8 cellular contexts compared by ENCODE assay signal in the genomic region with DNA sequence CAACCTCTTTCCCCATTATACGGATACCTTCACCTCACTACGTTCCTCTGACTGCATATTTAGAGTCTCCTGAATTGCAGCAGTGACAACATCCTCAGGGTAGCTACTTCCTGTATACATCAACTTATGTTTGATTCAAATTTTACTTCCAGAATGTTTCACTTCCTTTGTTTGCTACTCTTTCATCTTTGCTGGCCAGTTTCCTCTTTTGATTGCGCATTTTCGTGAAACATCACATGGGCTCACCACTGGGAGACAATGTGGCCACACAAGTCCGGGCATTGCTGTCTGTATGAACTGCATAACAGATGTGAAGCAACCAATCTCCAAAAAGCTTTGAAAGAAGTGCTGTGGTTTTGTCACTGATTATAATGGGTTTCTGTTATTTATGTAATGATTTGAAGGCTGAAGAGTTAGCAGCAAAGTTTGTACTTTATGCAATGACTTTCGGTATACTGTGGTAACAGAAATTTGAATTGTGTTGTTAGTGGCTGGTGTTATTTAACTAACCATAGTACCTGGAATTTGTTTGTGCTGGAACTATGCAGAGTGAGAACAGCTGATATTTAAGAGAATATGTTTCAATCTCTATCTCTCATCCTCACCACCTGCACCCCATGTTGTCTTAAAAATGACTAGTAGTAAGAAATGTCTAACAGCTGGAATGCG. TPM values are rescaled to one million over a fixed set of nuclear protein-coding genes. Genes with fewer than 3 reads are reported as not detected.
DNase-seq lines count a peak whose midpoint lies in the region; ATAC-seq and TF ChIP-seq lines count a peak whose summit lies in the region.

No MANE protein-coding gene starts in this region.

- TF ChIP-seq CTCF in adrenal gland (IDR thresholded peaks at IDR 0.05) = no peak
- TF ChIP-seq CTCF in mucosa of descending colon (IDR thresholded peaks at IDR 0.05) = no peak

- H3K4me1 ChIP-seq in adrenal gland (replicated peaks in 1 of 2) = peaks cover 0 to 4% of the 10 kb centered on the region in 2 donors
- H3K4me1 ChIP-seq in mucosa of descending colon (ENCODE audit: low read depth) = no peaks in the 10 kb centered on the region

- no peak for TF ChIP-seq POLR2A in adrenal gland (IDR thresholded peaks at IDR 0.05)

- no peak overlapping the region for H3K4me3 ChIP-seq in adrenal gland
- H3K4me3 ChIP-seq in mucosa of descending colon = no peak overlapping the region

- peak overlapping the region in 1 of 5 donors; percentile 56 for H3K27ac ChIP-seq in adrenal gland

- no peaks in the 10 kb centered on the region for H3K36me3 ChIP-seq in adrenal gland (replicated peaks in 1 of 2)
- no peaks in the 10 kb centered on the region for H3K36me3 ChIP-seq in mucosa of descending colon (ENCODE audit: low read depth)

- intact Hi-C loops in adrenal gland (cut with DNase I) = no loop called here
- intact Hi-C loops in mucosa of descending colon (cut with DNase I, micrococcal nuclease) = no loop called here

- ATAC-seq in GM19468 (IDR thresholded peaks at IDR 0.05; ENCODE audit: extremely low read depth, unreplicated experiment) = peak; percentile 90
- ATAC-seq in HG03520 (IDR thresholded peaks at IDR 0.05; ENCODE audit: unreplicated experiment) = peak; percentile 86
- ATAC-seq in mucosa of descending colon = peak; percentile 38

- WGBS in adrenal gland, 4 donors = 59 to 66% (median 63%) methylated on average over 7 of the region's 7 CpGs

- no peaks in the 10 kb centered on the region for H3K27me3 ChIP-seq in adrenal gland

- H3K9me3 ChIP-seq in adrenal gland (replicated peaks in 1 of 3) (no peaks in the 10 kb centered on the region), mucosa of descending colon (no peaks in the 10 kb centered on the region)

- peak; percentile 5 for DNase-seq in GF-D8 (lab: John Stamatoyannopoulos, UW)
- peak in 4 of 7 donors; percentile 33 to 56 (median 46) for DNase-seq in adrenal gland
- peak in 1 of 3 donors; percentile 12 for DNase-seq in mucosa of descending colon
- DNase-seq in epidermal melanocyte (ENCODE audit: insufficient read length, low spot score) = no peak
- no peak for DNase-seq in cerebellum (ENCODE audit: low spot score)
- no peak for DNase-seq in HPDE6-E6E7 (ENCODE audit: extremely low spot score)

RNA-seq across cellular contexts. Expression of a gene that starts 7.4 kb away (rescaled TPM):
- total RNA-seq in adrenal gland (10 to 100 TPM in 2 of 8 donors, 1 to 10 TPM in 5, not detected in 1; 1.5 to 11.8 (median 4.2) TPM), mucosa of descending colon (10 to 100 TPM in 1 of 3 donors, 1 to 10 TPM in 1, under 1 TPM in 1; 0.43 to 17.9 (median 3.1) TPM), cerebellum (52.7 TPM)
- 1 to 10 TPM; 3.4 to 9.0 (median 5.4) TPM for polyA plus RNA-seq in adrenal gland

Comparison
In these comparisons a context has a peak if more than half of its experiments do, and no peak if none do; other contexts are left out.
1. DNase-seq: peak in GF-D8 (single experiment) and adrenal gland (4 of 7); none in epidermal melanocyte (single experiment), cerebellum (single experiment) and HPDE6-E6E7 (single experiment).
2. ATAC-seq: peak in every context shown above with its lines; median percentile 90 in GM19468; 86 in HG03520; 38 in mucosa of descending colon.